14 cellular contexts compared by ENCODE assay signal in genomic region chr6:116404706-116405105, GRCh38. TPM values are rescaled to one million over a fixed set of nuclear protein-coding genes. Genes with fewer than 3 reads are reported as not detected.
DNase-seq lines count a peak whose midpoint lies in the region; ATAC-seq, FAIRE-seq and TF ChIP-seq lines count a peak whose summit lies in the region.
"Had no signal": no experiment of that assay in that cellular context is flagged by ENCODE, and none has a peak within 500 bp of the region (broad histone marks: within the 10 kb centered on the region; RNA-seq: fewer than 3 reads in every experiment).

No MANE protein-coding gene starts in this region.

- H3K27ac Mint-ChIP-seq in astrocyte (ENCODE audit: unreplicated experiment): no peak overlapping the region

- H3K9me3 ChIP-seq in GM23248 (ENCODE audit: low read depth): no peaks in the 10 kb centered on the region
- no peaks in the 10 kb centered on the region for H3K9me3 ChIP-seq in astrocyte (ENCODE audit: insufficient read depth, low read depth, low read length)
- H3K9me3 ChIP-seq in spleen: no peaks in the 10 kb centered on the region
- H3K9me3 ChIP-seq: prostate gland had no signal

- H3K9me3 Mint-ChIP-seq in astrocyte (ENCODE audit: unreplicated experiment): peaks cover 2% of the 10 kb centered on the region

- H3K9ac ChIP-seq in GM23248 (peak overlapping the region; percentile 72), astrocyte (ENCODE audit: low read length) (no peak overlapping the region)

- peak overlapping the region; percentile 58 for H3K4me3 ChIP-seq in GM23248
- H3K4me3 ChIP-seq in astrocyte (ENCODE audit: insufficient read depth, low read depth, low read length): no peak overlapping the region
- no peak overlapping the region for H3K4me3 ChIP-seq in spleen
- H3K4me3 ChIP-seq: prostate gland had no signal

- H3K27me3 Mint-ChIP-seq in astrocyte (ENCODE audit: low read depth, unreplicated experiment): no peaks in the 10 kb centered on the region

- H3F3A ChIP-seq in GM23248 (ENCODE audit: insufficient read depth): peaks cover 52% of the 10 kb centered on the region

- FAIRE-seq in astrocyte (lab: Jason Lieb, UNC): no peak

- intact Hi-C loops in left ventricle myocardium superior (cut with micrococcal nuclease) (no loop called here), spleen (cut with DNase I; ENCODE audit: low total_unique reads) (no loop called here)

- ATAC-seq in left ventricle myocardium superior (peak; percentile 43), HG03378 (IDR thresholded peaks at IDR 0.05; ENCODE audit: unreplicated experiment) (no peak), GM19395 (IDR thresholded peaks at IDR 0.05; ENCODE audit: unreplicated experiment) (no peak)

- H3K27ac ChIP-seq in GM23248: peak overlapping the region; percentile 82
- peak overlapping the region; percentile 5 for H3K27ac ChIP-seq in astrocyte (ENCODE audit: low read depth, low read length)
- H3K27ac ChIP-seq in spleen: peak overlapping the region in 7 of 8 donors; percentile 44 to 79 (median 72)
- H3K27ac ChIP-seq: HL-60, prostate gland had no signal

- H3K36me3 ChIP-seq in GM23248 (ENCODE audit: low read depth): no peaks in the 10 kb centered on the region
- H3K36me3 ChIP-seq in astrocyte (ENCODE audit: insufficient read depth, low read length): peaks cover 4% of the 10 kb centered on the region
- peaks cover 0 to 3% (median 0%) of the 10 kb centered on the region in 6 donors for H3K36me3 ChIP-seq in spleen
- H3K36me3 ChIP-seq: prostate gland had no signal

- no peaks in the 10 kb centered on the region for H3K9me2 ChIP-seq in GM23248 (ENCODE audit: insufficient read depth)

- TF ChIP-seq CTCF in astrocyte (IDR thresholded peaks at IDR 0.05; ENCODE audit: insufficient read depth, low read depth, low read length): no peak
- TF ChIP-seq CTCF in spleen (IDR thresholded peaks at IDR 0.05 in 8 of 11, conservative IDR thresholded peaks at IDR 0.05 in 3 of 11): no peak

- no peaks in the 10 kb centered on the region for H3K27me3 ChIP-seq in GM23248 (replicated peaks; ENCODE audit: insufficient read depth)
- H3K27me3 ChIP-seq in astrocyte (ENCODE audit: insufficient read depth, low read length): no peaks in the 10 kb centered on the region
- no peaks in the 10 kb centered on the region for H3K27me3 ChIP-seq in spleen (replicated peaks in 1 of 7)

- peaks cover 46% of the 10 kb centered on the region for H3K4me1 Mint-ChIP-seq in astrocyte (ENCODE audit: low read depth, unreplicated experiment)

- peak overlapping the region; percentile 90 for H3K4me2 ChIP-seq in GM23248 (ENCODE audit: unreplicated experiment)
- H3K4me2 ChIP-seq in astrocyte (ENCODE audit: low read length): no peak overlapping the region

- 7 to 11% methylated on average over 3 of the region's 3 CpGs for WGBS in GM23248 (ENCODE audit: low coverage in 1 of 2, low lambda C conversion rate in 2 of 2, missing lambda C conversion rate in 2 of 2), 2 experiments
- WGBS in spleen, 5 donors: 70 to 87% (median 73%) methylated on average over 3 of the region's 3 CpGs

- H2AFZ ChIP-seq in GM23248: no peak overlapping the region
- H2AFZ ChIP-seq in astrocyte (ENCODE audit: low read depth, low read length): no peak overlapping the region

- H3K4me1 ChIP-seq in GM23248 (ENCODE audit: insufficient read depth) (peaks cover 70% of the 10 kb centered on the region), astrocyte (ENCODE audit: insufficient read depth, low read length) (peaks cover 22% of the 10 kb centered on the region), spleen (peaks cover 15 to 95% (median 43%) of the 10 kb centered on the region in 6 donors)
- H3K4me1 ChIP-seq: prostate gland had no signal

- no peak overlapping the region for H3K4me3 Mint-ChIP-seq in astrocyte (ENCODE audit: unreplicated experiment)

- no peak for TF ChIP-seq POLR2A in spleen (IDR thresholded peaks at IDR 0.05)

- in situ Hi-C loops in GM23248 (cut with MboI): no loop called here

- H3K79me2 ChIP-seq in GM23248 (ENCODE audit: insufficient read depth): peaks cover 93% of the 10 kb centered on the region
- peaks cover 75% of the 10 kb centered on the region for H3K79me2 ChIP-seq in astrocyte (ENCODE audit: insufficient read depth, low read length)

- DNase-seq in GM23248: peak; percentile 44
- peak; percentile 55 for DNase-seq in astrocyte (ENCODE audit: low read depth)
- no peak for DNase-seq in left ventricle myocardium superior
- no peak for DNase-seq in spleen
- no peak for DNase-seq in effector CD8-positive, alpha-beta T cell (lab: John Stamatoyannopoulos, UW)
- DNase-seq in nucleus accumbens (lab: John Stamatoyannopoulos, UW): no peak
- DNase-seq: activated CD8-positive, alpha-beta memory T cell treated with anti-CD3 and anti-CD28 coated beads for 24 hours; activated naive CD4-positive, alpha-beta T cell treated with Interleukin-2 at 50 U/mL for 16 hours; NCI-H187 treated with DMSO at 0.1 percent for 48 hours; stimulated activated CD4-positive, alpha-beta T cell treated with anti-CD3 and anti-CD28 coated beads, Interleukin-2, amount 100 ng/mL, for 24 hours had no signal

- H4K20me1 ChIP-seq in GM23248 (ENCODE audit: insufficient read depth): no peaks in the 10 kb centered on the region
- peaks cover 6% of the 10 kb centered on the region for H4K20me1 ChIP-seq in astrocyte (ENCODE audit: insufficient read depth, low read length)

- peaks cover 11% of the 10 kb centered on the region for H3K36me3 Mint-ChIP-seq in astrocyte (ENCODE audit: low read depth, unreplicated experiment)

RNA-seq across cellular contexts. Expression of gene DSE, which starts 34.0 kb away (rescaled TPM):
- 76.9 and 83.9 TPM in 2 replicates for total RNA-seq in GM23248 (2014; rRNA removed; shearing (Covaris generic))
- polyA plus RNA-seq in GM23248 (2016; fragmentation: Nextera tagmentation; extraction: Ambion mirVana) (42.7 and 44.6 TPM in 2 replicates), spleen (1 to 10 TPM; 8.2 to 9.4 (median 9.2) TPM)
- total RNA-seq in astrocyte (83.2 and 83.7 TPM in 2 replicates), left ventricle myocardium superior (12.7 TPM), spleen (10 to 100 TPM; 52.9 to 82.3 (median 65.4) TPM)

RNA-seq across cellular contexts. Expression of gene CALHM6, which starts 56.5 kb away (rescaled TPM):
- not detected in 2 replicates for total RNA-seq in GM23248 (2014; rRNA removed; shearing (Covaris generic))
- polyA plus RNA-seq in GM23248 (2016; fragmentation: Nextera tagmentation; extraction: Ambion mirVana) (1.6 and 1.7 TPM in 2 replicates), spleen (100 to 1,000 TPM; 157 to 209 (median 171) TPM)
- total RNA-seq in astrocyte (not detected in 2 replicates), left ventricle myocardium superior (1.2 TPM), spleen (100 to 1,000 TPM in 6 of 7 donors, 10 to 100 TPM in 1; 84.2 to 212 (median 168) TPM)

Comparison
In these comparisons a context has a peak if more than half of its experiments do, and no peak if none do; other contexts are left out.
1. DNase-seq: peak in GM23248 (single experiment) and astrocyte (single experiment); none in left ventricle myocardium superior (single experiment), spleen (single experiment), effector CD8-positive, alpha-beta T cell (single experiment) and nucleus accumbens (0 of 56).
2. H3K27ac ChIP-seq: peak in every context shown above with its lines; median percentile 82 in GM23248; 72 in spleen; 5 in astrocyte.
3. RNA of gene CALHM6, which starts 56.5 kb away (total RNA-seq): 84.2 to 212 TPM in spleen; 1.2 TPM in left ventricle myocardium superior (single experiment), not detected in astrocyte and not detected in GM23248; every median in the first group is over 10 times any median in the second.